Comparison of ENCODE assay signal across 18 cellular contexts in the genomic region with DNA sequence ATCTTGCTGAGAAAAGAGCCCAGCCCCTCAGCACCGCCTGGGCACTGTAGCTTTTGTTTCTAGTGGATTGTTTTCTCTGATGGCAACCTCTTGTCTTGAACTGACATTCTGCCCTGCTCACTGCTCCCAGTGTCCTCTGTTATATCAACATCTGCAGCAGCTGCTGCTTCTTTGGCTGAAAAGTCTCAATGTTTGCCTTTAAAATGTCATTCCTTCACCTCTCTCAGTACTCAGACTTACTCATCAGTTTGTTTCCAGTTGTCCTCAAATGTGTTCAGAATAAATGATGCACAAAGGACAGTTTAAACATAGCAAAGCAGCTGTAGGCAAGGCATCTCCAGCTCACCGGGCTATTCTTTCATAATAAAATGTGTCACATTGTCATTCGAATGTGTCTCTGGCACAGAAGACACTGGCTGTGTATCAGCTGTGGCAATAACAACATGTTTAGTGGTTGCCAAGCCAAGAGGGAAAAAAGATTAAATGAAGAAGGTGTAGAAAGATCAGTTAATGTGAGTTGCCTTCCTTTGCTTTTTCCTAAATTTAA.
DNase-seq lines count a peak whose midpoint lies in the region; ATAC-seq and TF ChIP-seq lines count a peak whose summit lies in the region.
"Had no signal": no experiment of that assay in that cellular context is flagged by ENCODE, and none has a peak within 500 bp of the region (broad histone marks: within the 10 kb centered on the region; RNA-seq: fewer than 3 reads in every experiment).

No MANE protein-coding gene starts in this region.

- H4K91ac ChIP-seq in trophoblast cell (ENCODE audit: low read depth, low read length): no peak overlapping the region

- no peak overlapping the region for H2BK120ac ChIP-seq in trophoblast cell (ENCODE audit: insufficient read depth, low read length, poor library complexity)

- ATAC-seq in GM19452 (IDR thresholded peaks at IDR 0.05; ENCODE audit: unreplicated experiment): no peak
- no peak for ATAC-seq in GM21447 (IDR thresholded peaks at IDR 0.05; ENCODE audit: unreplicated experiment)

- no peak overlapping the region for H4K12ac ChIP-seq in trophoblast cell (ENCODE audit: low read depth, low read length)

- H3K4ac ChIP-seq in trophoblast cell (ENCODE audit: low read depth, low read length): no peak overlapping the region

- BruUV-seq in OCI-LY7 (replicated peaks; lab: Mats Ljungman, UMichigan): no TSS peak

- no CpG with 5 or more reads among the region's 3 CpGs for WGBS in trophoblast cell (ENCODE audit: extremely low coverage, insufficient coverage, insufficient read length)

- H3K9me3 ChIP-seq in OCI-LY7 (ENCODE audit: low read length) (no peaks in the 10 kb centered on the region), iPS-20b (ENCODE audit: insufficient read depth, low read depth, low read length) (no peaks in the 10 kb centered on the region), parathyroid adenoma (ENCODE audit: control insufficient read depth, low read length) (no peaks in the 10 kb centered on the region), trophoblast cell (ENCODE audit: insufficient read depth, low read depth, low read length) (no peaks in the 10 kb centered on the region)
- H3K9me3 ChIP-seq: HAP-1 had no signal

- H3K9ac ChIP-seq in iPS-20b (ENCODE audit: low read depth, low read length) (peak overlapping the region; percentile 17; the same call in 1 of the 2 replicates), parathyroid adenoma (no peak overlapping the region), trophoblast cell (ENCODE audit: low read length) (no peak overlapping the region)

- H2BK12ac ChIP-seq in trophoblast cell (ENCODE audit: low read length): no peak overlapping the region

- H3K36me3 ChIP-seq in OCI-LY7 (ENCODE audit: insufficient read depth, low read length) (no peaks in the 10 kb centered on the region), iPS-20b (ENCODE audit: insufficient read depth, low read depth, low read length) (no peaks in the 10 kb centered on the region), parathyroid adenoma (ENCODE audit: control insufficient read depth, insufficient read depth, low read length) (no peaks in the 10 kb centered on the region), trophoblast cell (ENCODE audit: control insufficient read depth in 1 of 2, insufficient read depth in 2 of 2, low read length in 2 of 2) (no peaks in the 10 kb centered on the region)
- H3K36me3 ChIP-seq: HAP-1 had no signal

- H2BK5ac ChIP-seq in trophoblast cell (ENCODE audit: low read depth, low read length, poor library complexity): no peak overlapping the region

- TF ChIP-seq CTCF in OCI-LY7 (conservative IDR thresholded peaks at IDR 0.05; ENCODE audit: low read length) (no peak), parathyroid adenoma (IDR thresholded peaks at IDR 0.05) (no peak)

- DNase-seq in DMS53 treated with DMSO at 0.1 percent for 48 hours (lab: John Stamatoyannopoulos, UW; ENCODE audit: unreplicated experiment) (peak; percentile 9), OCI-LY7 (ENCODE audit: low spot score) (no peak), trophoblast cell (no peak), cerebellar nuclear complex (lab: John Stamatoyannopoulos, UW) (no peak)
- DNase-seq: C1 segment of cervical spinal cord, GF-D8, MV-4-11, NCI-H1436, NCI-H2029 treated with DMSO at 0.1 percent for 48 hours, NCI-H2171 treated with DMSO at 0.1 percent for 48 hours, NCI-H510A, NCI-H774, PC-9 had no signal

- H3K79me1 ChIP-seq in trophoblast cell (ENCODE audit: low read length): no peaks in the 10 kb centered on the region

- CTCF ChIA-PET in OCI-LY7 (lab: Charles Lee; ENCODE audit: unreplicated experiment): no interaction called here

- H3K18ac ChIP-seq in trophoblast cell (ENCODE audit: low read length): no peak overlapping the region

- no peak overlapping the region for H4K8ac ChIP-seq in trophoblast cell (ENCODE audit: low read depth, low read length)

- POLR2A ChIA-PET in OCI-LY7 (lab: Charles Lee): no interaction called here

- H3K27me3 ChIP-seq in iPS-20b (ENCODE audit: insufficient read depth, low read length) (no peaks in the 10 kb centered on the region), parathyroid adenoma (ENCODE audit: control insufficient read depth, insufficient read depth, low read length) (no peaks in the 10 kb centered on the region), trophoblast cell (ENCODE audit: insufficient read depth, low read length) (no peaks in the 10 kb centered on the region)

- no peak overlapping the region for H2AK5ac ChIP-seq in trophoblast cell (ENCODE audit: low read length)

- no peak overlapping the region for H3K4me3 ChIP-seq in OCI-LY7 (ENCODE audit: low read depth, low read length, poor library complexity, severe bottlenecking)
- H3K4me3 ChIP-seq in iPS-20b (ENCODE audit: low read length): no peak overlapping the region
- H3K4me3 ChIP-seq in parathyroid adenoma (ENCODE audit: low read depth, low read length): no peak overlapping the region
- H3K4me3 ChIP-seq in trophoblast cell (ENCODE audit: low read depth, low read length): no peak overlapping the region
- H3K4me3 ChIP-seq: HAP-1, PC-9 had no signal

- no peak overlapping the region for H3K23ac ChIP-seq in trophoblast cell (ENCODE audit: low read length)

- H2AFZ ChIP-seq in OCI-LY7 (ENCODE audit: low read length) (peak overlapping the region; percentile 81), parathyroid adenoma (peak overlapping the region; percentile 20), trophoblast cell (ENCODE audit: insufficient read depth, low read length, poor library complexity) (no peak overlapping the region)
- H2AFZ ChIP-seq: PC-9 had no signal

- H3K14ac ChIP-seq in trophoblast cell (ENCODE audit: low read length): no peak overlapping the region

- H3K27ac ChIP-seq in OCI-LY7 (ENCODE audit: low read depth, low read length, poor library complexity, severe bottlenecking) (no peak overlapping the region), iPS-20b (ENCODE audit: low read length) (no peak overlapping the region), parathyroid adenoma (no peak overlapping the region), trophoblast cell (ENCODE audit: low read depth, low read length) (no peak overlapping the region)
- H3K27ac ChIP-seq: PC-9 had no signal

- H3K4me1 ChIP-seq in OCI-LY7 (ENCODE audit: insufficient read depth, low read length, poor library complexity, severe bottlenecking): peaks cover 19% of the 10 kb centered on the region
- H3K4me1 ChIP-seq in iPS-20b (ENCODE audit: insufficient read depth, low read length): peaks cover 8% of the 10 kb centered on the region
- H3K4me1 ChIP-seq in parathyroid adenoma: no peaks in the 10 kb centered on the region
- H3K4me1 ChIP-seq in trophoblast cell (ENCODE audit: control insufficient read depth in 1 of 2, insufficient read depth in 2 of 2, low read length in 2 of 2): no peaks in the 10 kb centered on the region

- H3K9me2 ChIP-seq in OCI-LY7 (ENCODE audit: insufficient read depth, low read length): no peaks in the 10 kb centered on the region

- H4K20me1 ChIP-seq in OCI-LY7 (ENCODE audit: insufficient read depth, low read length): no peaks in the 10 kb centered on the region

- H3K79me2 ChIP-seq in OCI-LY7 (ENCODE audit: insufficient read depth, low read depth, low read length) (no peaks in the 10 kb centered on the region), parathyroid adenoma (no peaks in the 10 kb centered on the region), trophoblast cell (ENCODE audit: control insufficient read depth, insufficient read depth, low read length, poor library complexity) (no peaks in the 10 kb centered on the region)

- H3K4me2 ChIP-seq in OCI-LY7 (ENCODE audit: low read length) (0 out of 2 replicates have a peak overlapping the region, but pooled peaks have one; percentile 3), parathyroid adenoma (ENCODE audit: low read length) (no peak overlapping the region), trophoblast cell (ENCODE audit: low read length) (no peak overlapping the region)
- H3K4me2 ChIP-seq: PC-9 had no signal

- intact Hi-C loops in OCI-LY7 (cut with micrococcal nuclease; ENCODE audit: unreplicated experiment): no loop called here
